Comparison of ENCODE assay signal across 23 cellular contexts in genomic region chr3:33758874-33759273, GRCh38. TPM values are rescaled to one million over a fixed set of nuclear protein-coding genes. Genes with fewer than 3 reads are reported as not detected.
A peak's percentile ranks its signal among the peaks of the same experiment; 100 is the strongest.
DNase-seq lines count a peak whose midpoint lies in the region; FAIRE-seq lines count a peak whose summit lies in the region.
"Had no signal": no experiment of that assay in that cellular context is flagged by ENCODE, and none has a peak within 500 bp of the region (broad histone marks: within the 10 kb centered on the region; RNA-seq: fewer than 3 reads in every experiment).

No MANE protein-coding gene starts in this region.

- no peak overlapping the region for H2BK5ac ChIP-seq in neuronal stem cell (ENCODE audit: low read length)

- H2BK120ac ChIP-seq in neuronal stem cell (ENCODE audit: low read depth, low read length) = no peak overlapping the region

- H2BK15ac ChIP-seq in neuronal stem cell (ENCODE audit: low read length) = no peak overlapping the region

- no peak overlapping the region for H3K14ac ChIP-seq in neuronal stem cell (ENCODE audit: low read length)

- DNase-seq in GM04503 (ENCODE audit: low read depth) (peak; percentile 13), M059J (ENCODE audit: low read depth) (peak; percentile 22), epithelial cell of prostate (ENCODE audit: low read depth, low spot score) (peak; percentile 8), neuronal stem cell (ENCODE audit: low spot score) (no peak), cerebellum (ENCODE audit: low spot score) (no peak), SKM-1 treated with dmso at 0.1 percent for 144 hours (lab: John Stamatoyannopoulos, UW; ENCODE audit: unreplicated experiment) (no peak), GM19239 (ENCODE audit: insufficient read length, low spot score) (no peak)
- DNase-seq: activated B cell treated with CpG ODN at 0.5 μM for 24 hours; activated CD4-positive, alpha-beta memory T cell treated with anti-CD3 and anti-CD28 coated beads for 36 hours; activated T-cell treated with anti-CD3 and anti-CD28 coated beads for 4 hours; amygdala; effector CD8-positive, alpha-beta T cell; GDM1; islet precursor cell; natural killer cell; NCI-H1105 treated with DMSO at 0.1 percent for 48 hours; NCI-H2107; NCI-H524 treated with DMSO at 0.1 percent for 48 hours; stimulated activated naive CD4-positive, alpha-beta T cell; thyroid gland had no signal

- no peak overlapping the region for H3K23ac ChIP-seq in neuronal stem cell (ENCODE audit: low read depth, low read length, poor library complexity)

- FAIRE-seq in GM19239 (lab: Jason Lieb, UNC) = no peak
- FAIRE-seq: GM12892 had no signal

- H3K27ac ChIP-seq in epithelial cell of prostate (peak overlapping the region; percentile 92), neuronal stem cell (replicated peaks; ENCODE audit: low read length) (no peak overlapping the region)
- H3K27ac ChIP-seq: BLaER1, hepatocyte, thyroid gland had no signal

- H3K4me3 ChIP-seq in neuronal stem cell (ENCODE audit: low read length in 2 of 2) = no peak overlapping the region
- H3K4me3 ChIP-seq: BLaER1, hepatocyte, thyroid gland had no signal

- H3K36me3 ChIP-seq in neuronal stem cell (replicated peaks in 1 of 2; ENCODE audit: control insufficient read depth in 2 of 2, insufficient read depth in 2 of 2, low read length in 2 of 2) = no peaks in the 10 kb centered on the region
- H3K36me3 ChIP-seq: BLaER1, thyroid gland had no signal

- H3K18ac ChIP-seq in neuronal stem cell (ENCODE audit: low read length) = no peak overlapping the region

- no peaks in the 10 kb centered on the region for H3K79me1 ChIP-seq in neuronal stem cell (ENCODE audit: low read depth, low read length)

- H2BK12ac ChIP-seq in neuronal stem cell (ENCODE audit: low read length) = no peak overlapping the region

- no peak overlapping the region for H3K9ac ChIP-seq in neuronal stem cell (ENCODE audit: low read depth, low read length, poor library complexity)
- H3K9ac ChIP-seq: BLaER1 had no signal

- no CpG with 5 or more reads among the region's 2 CpGs for WGBS in neuronal stem cell (ENCODE audit: extremely low coverage in 2 of 2, insufficient read length in 2 of 2, insufficient replicate concordance in 1 of 2), 2 donors

- no peak overlapping the region for H4K8ac ChIP-seq in neuronal stem cell (ENCODE audit: low read depth, low read length)

- no peaks in the 10 kb centered on the region for H3K4me1 ChIP-seq in neuronal stem cell (ENCODE audit: control insufficient read depth in 2 of 2, insufficient read depth in 1 of 2, low read depth in 1 of 2, low read length in 2 of 2)
- H3K4me1 ChIP-seq: BLaER1, thyroid gland had no signal

- no peak overlapping the region for H3K4ac ChIP-seq in neuronal stem cell (ENCODE audit: low read length)

- H4K91ac ChIP-seq in neuronal stem cell (ENCODE audit: low read depth, low read length, poor library complexity) = no peak overlapping the region

- H3K4me2 ChIP-seq in neuronal stem cell (ENCODE audit: insufficient read depth, low read length, poor library complexity, severe bottlenecking) = no peak overlapping the region
- H3K4me2 ChIP-seq: BLaER1, hepatocyte had no signal

- H2AK5ac ChIP-seq in neuronal stem cell (ENCODE audit: low read depth, low read length) = no peak overlapping the region

- H3K27me3 ChIP-seq in neuronal stem cell (ENCODE audit: control insufficient read depth in 3 of 3, insufficient read depth in 3 of 3, low read depth in 1 of 3, low read length in 3 of 3) = no peaks in the 10 kb centered on the region
- H3K27me3 ChIP-seq: BLaER1, hepatocyte, thyroid gland had no signal

- no peaks in the 10 kb centered on the region for H3K9me3 ChIP-seq in neuronal stem cell (replicated peaks in 1 of 2; ENCODE audit: control insufficient read depth in 2 of 2, insufficient read depth in 1 of 2, low read depth in 1 of 2, low read length in 2 of 2)
- H3K9me3 ChIP-seq: thyroid gland had no signal

- H2AFZ ChIP-seq in neuronal stem cell (ENCODE audit: low read length) = peak overlapping the region; percentile 72
- H2AFZ ChIP-seq: hepatocyte had no signal

RNA-seq across cellular contexts. Expression of gene PDCD6IP, which starts 39.6 kb away (rescaled TPM):
- 80.3 and 84.9 TPM in 2 replicates for total RNA-seq in M059J (2014; rRNA removed; shearing (Covaris generic))
- 71.6 TPM for polyA plus RNA-seq in neuronal stem cell (2013, experiment 1 of 2)
- 71.0 TPM for polyA plus RNA-seq in neuronal stem cell (2013, experiment 2 of 2)
- total RNA-seq in cerebellum = 172 TPM

RNA-seq across cellular contexts. Expression of gene CLASP2, which starts 40.8 kb away (rescaled TPM):
- total RNA-seq in M059J (2014; rRNA removed; shearing (Covaris generic)) = 10.6 and 20.4 TPM in 2 replicates
- polyA plus RNA-seq in neuronal stem cell (2013, experiment 1 of 2) = 24.2 TPM
- 25.8 TPM for polyA plus RNA-seq in neuronal stem cell (2013, experiment 2 of 2)
- 697 TPM for total RNA-seq in cerebellum

Comparison
In these comparisons a context has a peak if more than half of its experiments do, and no peak if none do; other contexts are left out.
1. DNase-seq: peak in GM04503 (single experiment), M059J (single experiment) and epithelial cell of prostate (single experiment); none in neuronal stem cell (single experiment), cerebellum (single experiment), SKM-1 treated with dmso at 0.1 percent for 144 hours (single experiment) and GM19239 (single experiment).
2. RNA of gene CLASP2, which starts 40.8 kb away (total RNA-seq): 697 TPM in cerebellum (single experiment); 10.6 to 20.4 TPM in M059J; every median in the first group is over 10 times any median in the second.